Comparison of ENCODE assay signal across 8 cellular contexts in the genomic region with DNA sequence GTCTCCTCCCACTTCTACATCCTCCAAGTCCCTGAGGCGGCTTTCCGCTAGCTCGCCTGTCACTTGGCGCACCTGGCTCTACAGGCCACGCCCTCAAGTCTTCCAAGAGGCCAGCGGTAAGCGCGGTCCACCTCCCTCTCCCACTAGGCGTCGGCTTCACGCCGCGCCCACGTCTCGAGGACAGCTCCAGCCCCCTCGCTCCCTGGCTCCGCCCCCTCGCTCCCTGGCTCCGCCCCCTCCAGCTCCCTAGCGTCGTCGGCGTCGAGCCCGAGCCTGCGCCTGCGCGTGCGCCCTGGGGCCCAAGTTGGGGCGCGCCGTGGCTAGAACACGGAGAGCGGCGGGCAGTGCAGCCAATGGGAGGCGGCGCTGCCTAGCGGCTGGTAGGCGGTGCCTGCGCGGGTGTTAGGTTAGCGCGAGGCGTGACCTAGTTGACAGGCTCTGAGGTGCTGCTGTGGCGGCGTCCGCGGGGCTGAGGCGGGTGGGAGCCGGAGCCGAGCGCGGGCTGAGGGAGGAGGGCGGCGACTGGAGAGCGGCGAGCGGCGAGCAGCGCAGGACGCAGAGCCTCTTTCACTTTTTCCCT. TPM values are rescaled to one million over a fixed set of nuclear protein-coding genes. Genes with fewer than 3 reads are reported as not detected.
DNase-seq lines count a peak whose midpoint lies in the region; ATAC-seq and TF ChIP-seq lines count a peak whose summit lies in the region.

A gene (plus strand): TSS at position 431 of the 580 bp plus-strand sequence.

- TF ChIP-seq CTCF in BE2C (IDR thresholded peaks at IDR 0.05; ENCODE audit: low read depth, low read length), result no peak
- no peak for TF ChIP-seq CTCF in fibroblast of mammary gland (conservative IDR thresholded peaks at IDR 0.05; ENCODE audit: control insufficient read depth, insufficient read depth, low read depth, low read length)

- DNase-seq in BE2C (peak; percentile 96), NCI-H510A (lab: John Stamatoyannopoulos, UW) (peak; percentile 99), activated T-cell treated with anti-CD3 and anti-CD28 coated beads for 1 hour (ENCODE audit: low read depth) (peak; percentile 18), fibroblast of mammary gland (ENCODE audit: low read depth) (peak; percentile 84)
- DNase-seq in stimulated activated CD8-positive, alpha-beta memory T cell treated with anti-CD3 and anti-CD28 coated beads, Interleukin-4, amount 100 ng/mL, for 48 hours, result peak; percentile 69

- H3K36me3 ChIP-seq in BE2C (no peaks in the 10 kb centered on the region), mucosa of stomach (ENCODE audit: control insufficient read depth, insufficient read depth, low read length) (no peaks in the 10 kb centered on the region)

- ATAC-seq in HG02943 (IDR thresholded peaks at IDR 0.05; ENCODE audit: low read depth, unreplicated experiment), result peak; percentile 53
- no peak for ATAC-seq in GM21529 (IDR thresholded peaks at IDR 0.05; ENCODE audit: unreplicated experiment)

- H3K27me3 ChIP-seq in BE2C (peaks cover 14% of the 10 kb centered on the region), mucosa of stomach (ENCODE audit: control insufficient read depth, insufficient read depth, low read length) (no peaks in the 10 kb centered on the region)

- H3K4me3 ChIP-seq in BE2C (ENCODE audit: low read depth, low read length), result peak within 1 kb of the TSS; percentile 55
- peak within 1 kb of the TSS; percentile 57 for H3K4me3 ChIP-seq in fibroblast of mammary gland (ENCODE audit: control insufficient read depth, low read depth, low read length)
- H3K4me3 ChIP-seq in mucosa of stomach (ENCODE audit: low read length), result peak within 1 kb of the TSS; percentile 52

- H3K9ac ChIP-seq in mucosa of stomach (ENCODE audit: low read length), result peak within 1 kb of the TSS; percentile 46

- H3K4me1 ChIP-seq in BE2C (no peaks in the 10 kb centered on the region), mucosa of stomach (ENCODE audit: control insufficient read depth, insufficient read depth, low read length) (no peaks in the 10 kb centered on the region)

- no peaks in the 10 kb centered on the region for H3K9me3 ChIP-seq in BE2C
- H3K9me3 ChIP-seq in mucosa of stomach (ENCODE audit: control insufficient read depth, low read length), result no peaks in the 10 kb centered on the region

RNA-seq across cellular contexts. Expression of the gene that starts here (rescaled TPM):
- polyA plus RNA-seq in BE2C (2012; ENCODE audit: insufficient read depth, insufficient read length, low read depth), result 2.4 TPM

Comparison
In these comparisons a context has a peak if more than half of its experiments do, and no peak if none do; other contexts are left out.
1. DNase-seq: peak in every context shown above with its lines; median percentile 99 in NCI-H510A; 96 in BE2C; 84 in fibroblast of mammary gland; 69 in stimulated activated CD8-positive, alpha-beta memory T cell treated with anti-CD3 and anti-CD28 coated beads, Interleukin-4, amount 100 ng/mL, for 48 hours; 18 in activated T-cell treated with anti-CD3 and anti-CD28 coated beads for 1 hour.